16 cellular contexts compared by ENCODE assay signal in genomic region chr18:3540805-3541548, GRCh38.
A peak's percentile ranks its signal among the peaks of the same experiment; 100 is the strongest.
DNase-seq lines count a peak whose midpoint lies in the region; ATAC-seq, FAIRE-seq and TF ChIP-seq lines count a peak whose summit lies in the region.
"Had no signal": no experiment of that assay in that cellular context is flagged by ENCODE, and none has a peak within 500 bp of the region (broad histone marks: within the 10 kb centered on the region; RNA-seq: fewer than 3 reads in every experiment).

No MANE protein-coding gene starts in this region.

- H3K4me1 Mint-ChIP-seq in MCF 10A (ENCODE audit: insufficient read depth, unreplicated experiment) = peaks cover 9% of the 10 kb centered on the region
- H3K4me1 Mint-ChIP-seq in activated T-helper 17 cell treated with anti-CD3 and anti-CD28 coated beads, Interleukin-2, amount 50 U/mL, for 72 hours = peaks cover 16% of the 10 kb centered on the region

- BruUV-seq in MCF 10A (replicated peaks; lab: Mats Ljungman, UMichigan) (no TSS peak), HepG2 (replicated peaks; lab: Mats Ljungman, UMichigan) (no TSS peak)

- H3K27me3 ChIP-seq in breast epithelium (no peaks in the 10 kb centered on the region), lower lobe of right lung (ENCODE audit: low read depth) (no peaks in the 10 kb centered on the region), HepG2 (ENCODE audit: control insufficient read depth in 1 of 2, insufficient read depth in 2 of 2, low read length in 2 of 2) (peaks cover 0 to 3% of the 10 kb centered on the region in 2 experiments; a peak in 1 of 5 replicates)
- H3K27me3 ChIP-seq: SJSA1 had no signal

- TF ChIP-seq EP300 in HepG2 (IDR thresholded peaks at IDR 0.05; ENCODE audit: low read depth in 2 of 2, low read length in 2 of 2) (no peak), HepG2 (CRISPR knock-in tag; IDR thresholded peaks at IDR 0.05; ENCODE audit: borderline replicate concordance) (no peak)

- no peaks in the 10 kb centered on the region for H3K9me3 Mint-ChIP-seq in MCF 10A (ENCODE audit: unreplicated experiment)
- no peaks in the 10 kb centered on the region for H3K9me3 Mint-ChIP-seq in activated T-helper 17 cell treated with anti-CD3 and anti-CD28 coated beads, Interleukin-2, amount 50 U/mL, for 72 hours
- H3K9me3 Mint-ChIP-seq: dendritic cell treated with granulocyte-macrophage colony-stimulating factor and Interleukin-4, amounts not matched to agents 40 ng/mL and 50 ng/mL, for 4 days; H9 had no signal

- TF ChIP-seq CTCF in MCF 10A (IDR thresholded peaks at IDR 0.05; ENCODE audit: unreplicated experiment) = no peak
- no peak for TF ChIP-seq CTCF in breast epithelium (IDR thresholded peaks at IDR 0.05)
- no peak for TF ChIP-seq CTCF in lower lobe of right lung (IDR thresholded peaks at IDR 0.05)
- TF ChIP-seq CTCF in HepG2 (CRISPR knock-in tag; IDR thresholded peaks at IDR 0.05) = no peak

- no peak overlapping the region for H3K4me2 ChIP-seq in HepG2 (ENCODE audit: low read depth, low read length)

- H3K27me3 Mint-ChIP-seq in MCF 10A (ENCODE audit: insufficient read depth, unreplicated experiment) = no peaks in the 10 kb centered on the region
- peaks cover 4% of the 10 kb centered on the region for H3K27me3 Mint-ChIP-seq in activated T-helper 17 cell treated with anti-CD3 and anti-CD28 coated beads, Interleukin-2, amount 50 U/mL, for 72 hours
- H3K27me3 Mint-ChIP-seq: dendritic cell treated with granulocyte-macrophage colony-stimulating factor and Interleukin-4, amounts not matched to agents 40 ng/mL and 50 ng/mL, for 4 days had no signal

- H3K4me1 ChIP-seq in breast epithelium (peaks cover 0 to 4% of the 10 kb centered on the region in 2 donors), lower lobe of right lung (no peaks in the 10 kb centered on the region), HepG2 (ENCODE audit: insufficient read depth, low read length) (no peaks in the 10 kb centered on the region)
- H3K4me1 ChIP-seq: SJSA1 had no signal

- no peaks in the 10 kb centered on the region for H3K36me3 Mint-ChIP-seq in MCF 10A (ENCODE audit: insufficient read depth, unreplicated experiment)
- no peaks in the 10 kb centered on the region for H3K36me3 Mint-ChIP-seq in activated T-helper 17 cell treated with anti-CD3 and anti-CD28 coated beads, Interleukin-2, amount 50 U/mL, for 72 hours (ENCODE audit: low read depth)

- H3K27ac Mint-ChIP-seq in MCF 10A (ENCODE audit: low read depth, unreplicated experiment) = no peak overlapping the region
- H3K27ac Mint-ChIP-seq in activated T-helper 17 cell treated with anti-CD3 and anti-CD28 coated beads, Interleukin-2, amount 50 U/mL, for 72 hours = peak overlapping the region; percentile 14
- H3K27ac Mint-ChIP-seq: dendritic cell treated with granulocyte-macrophage colony-stimulating factor and Interleukin-4, amounts not matched to agents 40 ng/mL and 50 ng/mL, for 4 days; H9 had no signal

- no peak overlapping the region for H2AFZ ChIP-seq in HepG2 (ENCODE audit: low read length)

- CTCF ChIA-PET in MCF 10A (lab: Yijun Ruan, JAX) (interaction anchor here (0.6 to 1.1 kb wide), 5 partner anchors 12 to 1997 kb away, joined by 3 to 4 read pairs (median 4); no protein-coding TSS in a partner anchor), HepG2 (lab: Yijun Ruan, JAX; ENCODE audit: low intra/inter-chr PET ratio, low total read pairs) (no interaction called here)

- FAIRE-seq in HepG2 (lab: Jason Lieb, UNC) (no peak), GM12892 (lab: Jason Lieb, UNC) (no peak)
- FAIRE-seq: TTC549 had no signal

- no peak for TF ChIP-seq POLR2A in breast epithelium (IDR thresholded peaks at IDR 0.05)
- no peak for TF ChIP-seq POLR2A in HepG2 (IDR thresholded peaks at IDR 0.05; ENCODE audit: insufficient read depth in 1 of 2, low read depth in 2 of 2, low read length in 2 of 2)
- no peak for TF ChIP-seq POLR2A in GM12892 (IDR thresholded peaks at IDR 0.05; ENCODE audit: low read depth, low read length)

- H3K36me3 ChIP-seq in breast epithelium = no peaks in the 10 kb centered on the region
- H3K36me3 ChIP-seq in lower lobe of right lung = no peaks in the 10 kb centered on the region
- H3K36me3 ChIP-seq in HepG2 (replicated peaks in 1 of 2; ENCODE audit: control insufficient read depth in 1 of 2, insufficient read depth in 2 of 2, low read length in 2 of 2) = no peaks in the 10 kb centered on the region
- H3K36me3 ChIP-seq: SJSA1, thoracic aorta had no signal

- POLR2A ChIA-PET in MCF 10A (lab: Yijun Ruan, JAX) (interaction anchor here (0.7 to 1.7 kb wide), 8 partner anchors 11 to 94 kb away, joined by 3 to 4 read pairs (median 4); no protein-coding TSS in a partner anchor), HepG2 (lab: Yijun Ruan, JAX) (no interaction called here)

- TF ChIP-seq RAD21 in HepG2 (CRISPR knock-in tag; IDR thresholded peaks at IDR 0.05) = no peak

- no peak overlapping the region for H3K9ac ChIP-seq in HepG2 (ENCODE audit: insufficient read depth, low read depth, low read length)

- H3K27ac ChIP-seq in breast epithelium (no peak overlapping the region), lower lobe of right lung (peak overlapping the region; percentile 25), HepG2 (ENCODE audit: extremely low read length, insufficient read depth, low read length) (no peak overlapping the region)
- H3K27ac ChIP-seq: SJSA1, thoracic aorta had no signal

- intact Hi-C loops in MCF 10A (cut with micrococcal nuclease) = no loop called here
- intact Hi-C loops in breast epithelium (cut with DNase I; ENCODE audit: low total_unique reads) = loop anchor here (10.0 kb wide), 1 partner anchor 1194 kb away; no protein-coding TSS in a partner anchor
- intact Hi-C loops in lower lobe of right lung (cut with DNase I) = no loop called here
- intact Hi-C loops in HepG2 (cut with micrococcal nuclease; ENCODE audit: unreplicated experiment) = no loop called here

- H3K4me3 ChIP-seq in breast epithelium (no peak overlapping the region), lower lobe of right lung (no peak overlapping the region), HepG2 (replicated peaks in 1 of 3; ENCODE audit: insufficient read depth in 1 of 3, low read depth in 2 of 3, low read length in 3 of 3) (no peak overlapping the region)
- H3K4me3 ChIP-seq: SJSA1, thoracic aorta had no signal

- in situ Hi-C loops in HepG2 (cut with HindIII; ENCODE audit: extremely low pct_ligation_motif_present, low pct_unique_long_range_greater_than_20kb) = no loop called here

- H3K9me3 ChIP-seq in breast epithelium (no peaks in the 10 kb centered on the region), lower lobe of right lung (no peaks in the 10 kb centered on the region), HepG2 (ENCODE audit: low read length) (no peaks in the 10 kb centered on the region)
- H3K9me3 ChIP-seq: SJSA1, thoracic aorta had no signal

- WGBS in HepG2 (ENCODE audit: low lambda C conversion rate) = 21% methylated on average over 6 of the region's 6 CpGs

- no peaks in the 10 kb centered on the region for H4K20me1 ChIP-seq in HepG2 (ENCODE audit: insufficient read depth, low read length)

- H3K4me3 Mint-ChIP-seq in MCF 10A (ENCODE audit: unreplicated experiment) = no peak overlapping the region
- H3K4me3 Mint-ChIP-seq in activated T-helper 17 cell treated with anti-CD3 and anti-CD28 coated beads, Interleukin-2, amount 50 U/mL, for 72 hours = peak overlapping the region; percentile 57
- H3K4me3 Mint-ChIP-seq: dendritic cell treated with granulocyte-macrophage colony-stimulating factor and Interleukin-4, amounts not matched to agents 40 ng/mL and 50 ng/mL, for 4 days; H9 had no signal

- DNase-seq in MCF 10A (ENCODE audit: unreplicated experiment) = peak; percentile 47
- no peak for DNase-seq in breast epithelium (ENCODE audit: low spot score in 2 of 2)
- no peak for DNase-seq in lower lobe of right lung
- no peak for DNase-seq in HepG2 (ENCODE audit: low spot score)
- no peak for DNase-seq in GM12892 (ENCODE audit: insufficient read length)
- DNase-seq: activated CD8-positive, alpha-beta memory T cell treated with anti-CD3 and anti-CD28 coated beads, Interleukin-2, amount 50 U/mL, for 4 hours; H9; Kasumi-1; NCI-H187 treated with DMSO at 0.1 percent for 48 hours had no signal

- H3K79me2 ChIP-seq in HepG2 (ENCODE audit: insufficient read depth, low read length) = no peaks in the 10 kb centered on the region

- ATAC-seq in activated T-helper 17 cell treated with anti-CD3 and anti-CD28 coated beads, Interleukin-2, amount 50 U/mL, for 72 hours (replicated peaks) = peak; percentile 0
- ATAC-seq in lower lobe of right lung (peak; percentile 93 to 96), HG03108 (IDR thresholded peaks at IDR 0.05; ENCODE audit: unreplicated experiment) (no peak), HepG2 (no peak), HG03439 (IDR thresholded peaks at IDR 0.05; ENCODE audit: unreplicated experiment) (no peak)

TF ChIP-seq in HepG2, 621 proteins besides CTCF, POLR2A, EP300 and RAD21:
- TF ChIP-seq ZNF605 (CRISPR knock-in tag; IDR thresholded peaks at IDR 0.05) = no peak
- no peak for TF ChIP-seq ZNF589 (CRISPR knock-in tag; conservative IDR thresholded peaks at IDR 0.05)
- no peak for TF ChIP-seq GRHL1 (CRISPR knock-in tag; conservative IDR thresholded peaks at IDR 0.05)
- TF ChIP-seq SP140L (CRISPR knock-in tag; IDR thresholded peaks at IDR 0.05; ENCODE audit: borderline replicate concordance) = no peak
- TF ChIP-seq ZNF180 (CRISPR knock-in tag; IDR thresholded peaks at IDR 0.05; ENCODE audit: borderline replicate concordance, low read depth) = no peak

Comparison
In these comparisons a context has a peak if more than half of its experiments do, and no peak if none do; other contexts are left out.
1. ATAC-seq: peak in activated T-helper 17 cell treated with anti-CD3 and anti-CD28 coated beads, Interleukin-2, amount 50 U/mL, for 72 hours (single experiment) and lower lobe of right lung (2 of 2); none in HG03108 (single experiment), HepG2 (single experiment) and HG03439 (single experiment).